Comparison of ENCODE assay signal across 8 cellular contexts in genomic region chr4:9153571-9154157, GRCh38. TPM values are rescaled to one million over a fixed set of nuclear protein-coding genes. Genes with fewer than 3 reads are reported as not detected.
DNase-seq lines count a peak whose midpoint lies in the region; ATAC-seq and TF ChIP-seq lines count a peak whose summit lies in the region.
"Not testable (repeated sequence)": the region's sequence is repeated elsewhere in the genome, so short reads cannot be mapped to it uniquely, and the experiment has no call there.

No MANE protein-coding gene starts in this region.

- H3K4me1 ChIP-seq in BLaER1; duodenal mucosa (ENCODE audit: control insufficient read depth in 1 of 2, insufficient read depth in 2 of 2, low read length in 2 of 2); iPS DF 6.9 (ENCODE audit: control insufficient read depth, insufficient read depth, low read length): not testable (repeated sequence)

- POLR2A ChIA-PET in HEK293T (lab: Yijun Ruan, JAX), result not testable (repeated sequence)

- WGBS in iPS DF 6.9 (ENCODE audit: insufficient coverage, insufficient read length), result no CpG with 5 or more reads among the region's 27 CpGs

- H3K27ac Mint-ChIP-seq in natural killer cell treated with Interleukin-12 subunit alpha and Interleukin-12 subunit beta and Interleukin-15 and Interleukin-18, amount 100 ng/mL, for 72 hours, result peak overlapping the region; percentile 43 to 68
- H3K27ac Mint-ChIP-seq in stimulated activated naive CD8-positive, alpha-beta T cell treated with anti-CD3 and anti-CD28 coated beads, Interleukin-15, amount 100 ng/mL, for 72 hours, result peak overlapping the region; percentile 6 to 93

- H3K9me3 ChIP-seq in BLaER1; duodenal mucosa (ENCODE audit: control insufficient read depth in 1 of 2, low read length in 2 of 2); iPS DF 6.9 (ENCODE audit: control insufficient read depth, insufficient read depth, low read length): not testable (repeated sequence)

- not testable (repeated sequence) for H4K20me1 ChIP-seq in BLaER1

- H3K9me3 Mint-ChIP-seq in activated T-cell treated with anti-CD3 and anti-CD28 coated beads, Interleukin-2, amount 50 U/mL, for 4 hours; natural killer cell treated with Interleukin-12 subunit alpha and Interleukin-12 subunit beta and Interleukin-15 and Interleukin-18, amount 100 ng/mL, for 72 hours; stimulated activated naive CD8-positive, alpha-beta T cell treated with anti-CD3 and anti-CD28 coated beads, Interleukin-15, amount 100 ng/mL, for 72 hours: not testable (repeated sequence)

- H3K4me3 ChIP-seq in BLaER1 (peak overlapping the region; percentile 80), duodenal mucosa (ENCODE audit: low read depth in 1 of 2, low read length in 2 of 2) (peak overlapping the region; percentile 60 to 71), iPS DF 6.9 (ENCODE audit: low read length) (peak overlapping the region; percentile 65; the same call in 1 of the 2 replicates)

- H3K27me3 ChIP-seq in BLaER1; duodenal mucosa (ENCODE audit: control insufficient read depth in 1 of 2, insufficient read depth in 2 of 2, low read length in 2 of 2); iPS DF 6.9 (ENCODE audit: control insufficient read depth, insufficient read depth, low read length): not testable (repeated sequence)

- not testable (repeated sequence) for DNase-seq in HEK293T (ENCODE audit: extremely low spot score); activated T-cell treated with anti-CD3 and anti-CD28 coated beads, Interleukin-2, amount 50 U/mL, for 4 hours; iPS DF 6.9 (ENCODE audit: low read depth, low spot score); natural killer cell treated with Interleukin-12 subunit alpha and Interleukin-12 subunit beta and Interleukin-15 and Interleukin-18, amount 100 ng/mL, for 72 hours (ENCODE audit: low spot score); stimulated activated naive CD8-positive, alpha-beta T cell treated with anti-CD3 and anti-CD28 coated beads, Interleukin-15, amount 100 ng/mL, for 72 hours
- DNase-seq in NOMO-1 treated with DMSO at 0.1 percent for 48 hours (lab: John Stamatoyannopoulos, UW; ENCODE audit: unreplicated experiment), result peak; percentile 0

- H3K36me3 ChIP-seq in BLaER1; duodenal mucosa (ENCODE audit: control insufficient read depth in 1 of 2, insufficient read depth in 2 of 2, low read length in 2 of 2); iPS DF 6.9 (ENCODE audit: control insufficient read depth, insufficient read depth, low read length): not testable (repeated sequence)

- not testable (repeated sequence) for ATAC-seq in activated T-cell treated with anti-CD3 and anti-CD28 coated beads, Interleukin-2, amount 50 U/mL, for 4 hours; natural killer cell treated with Interleukin-12 subunit alpha and Interleukin-12 subunit beta and Interleukin-15 and Interleukin-18, amount 100 ng/mL, for 72 hours; stimulated activated naive CD8-positive, alpha-beta T cell treated with anti-CD3 and anti-CD28 coated beads, Interleukin-15, amount 100 ng/mL, for 72 hours

- not testable (repeated sequence) for H3K36me3 Mint-ChIP-seq in activated T-cell treated with anti-CD3 and anti-CD28 coated beads, Interleukin-2, amount 50 U/mL, for 4 hours (ENCODE audit: insufficient read depth); natural killer cell treated with Interleukin-12 subunit alpha and Interleukin-12 subunit beta and Interleukin-15 and Interleukin-18, amount 100 ng/mL, for 72 hours

- H3K4me3 Mint-ChIP-seq in activated T-cell treated with anti-CD3 and anti-CD28 coated beads, Interleukin-2, amount 50 U/mL, for 4 hours, result peak overlapping the region; percentile 93
- H3K4me3 Mint-ChIP-seq in natural killer cell treated with Interleukin-12 subunit alpha and Interleukin-12 subunit beta and Interleukin-15 and Interleukin-18, amount 100 ng/mL, for 72 hours, result peak overlapping the region; percentile 91
- H3K4me3 Mint-ChIP-seq in stimulated activated naive CD8-positive, alpha-beta T cell treated with anti-CD3 and anti-CD28 coated beads, Interleukin-15, amount 100 ng/mL, for 72 hours, result peak overlapping the region; percentile 94 to 98

- not testable (repeated sequence) for H3K27me3 Mint-ChIP-seq in activated T-cell treated with anti-CD3 and anti-CD28 coated beads, Interleukin-2, amount 50 U/mL, for 4 hours (ENCODE audit: low read depth); natural killer cell treated with Interleukin-12 subunit alpha and Interleukin-12 subunit beta and Interleukin-15 and Interleukin-18, amount 100 ng/mL, for 72 hours; stimulated activated naive CD8-positive, alpha-beta T cell treated with anti-CD3 and anti-CD28 coated beads, Interleukin-15, amount 100 ng/mL, for 72 hours

- peaks cover 17% of the 10 kb centered on the region for H3K4me1 Mint-ChIP-seq in activated T-cell treated with anti-CD3 and anti-CD28 coated beads, Interleukin-2, amount 50 U/mL, for 4 hours (ENCODE audit: low read depth)
- H3K4me1 Mint-ChIP-seq in natural killer cell treated with Interleukin-12 subunit alpha and Interleukin-12 subunit beta and Interleukin-15 and Interleukin-18, amount 100 ng/mL, for 72 hours (ENCODE audit: low read depth in 2 of 2), result not testable (repeated sequence)
- peaks cover 28% of the 10 kb centered on the region for H3K4me1 Mint-ChIP-seq in stimulated activated naive CD8-positive, alpha-beta T cell treated with anti-CD3 and anti-CD28 coated beads, Interleukin-15, amount 100 ng/mL, for 72 hours

- CTCF ChIA-PET in HEK293T (lab: Yijun Ruan, JAX), result not testable (repeated sequence)

- peak overlapping the region; percentile 89 for H3K4me2 ChIP-seq in BLaER1

- H3K9ac ChIP-seq in BLaER1 (peak overlapping the region; percentile 88), duodenal mucosa (ENCODE audit: low read depth in 1 of 2, low read length in 2 of 2) (peak overlapping the region; percentile 43 to 59)

- peak overlapping the region; percentile 89 for H3K27ac ChIP-seq in BLaER1
- H3K27ac ChIP-seq in duodenal mucosa (ENCODE audit: low read depth, low read length); iPS DF 6.9 (ENCODE audit: low read length): not testable (repeated sequence)

TF ChIP-seq in HEK293T, 16 proteins besides CTCF, POLR2A, EP300 and RAD21:
- peak; percentile 55 for TF ChIP-seq L3MBTL2 (conservative IDR thresholded peaks at IDR 0.05)
TF ChIP-seq in HEK293T: peak in this region for 1; not testable (repeated sequence) for 15.

RNA-seq across cellular contexts. Expression of gene FAM90A26, which starts 16.5 kb away (rescaled TPM):
- total RNA-seq in activated T-cell treated with anti-CD3 and anti-CD28 coated beads, Interleukin-2, amount 50 U/mL, for 4 hours, result under 1 TPM in 1 of 3 donors, not detected in 2; 0.10 TPM
- total RNA-seq in natural killer cell treated with Interleukin-12 subunit alpha and Interleukin-12 subunit beta and Interleukin-15 and Interleukin-18, amount 100 ng/mL, for 72 hours, result not detected

RNA-seq across cellular contexts. Expression of gene USP17L10, which starts 56.8 kb away (rescaled TPM):
- not detected for total RNA-seq in activated T-cell treated with anti-CD3 and anti-CD28 coated beads, Interleukin-2, amount 50 U/mL, for 4 hours
- total RNA-seq in natural killer cell treated with Interleukin-12 subunit alpha and Interleukin-12 subunit beta and Interleukin-15 and Interleukin-18, amount 100 ng/mL, for 72 hours, result not detected
